17 cellular contexts compared by ENCODE assay signal in genomic region chr1:56081151-56081550, GRCh38.
DNase-seq lines count a peak whose midpoint lies in the region; ATAC-seq and TF ChIP-seq lines count a peak whose summit lies in the region.
"Had no signal": no experiment of that assay in that cellular context is flagged by ENCODE, and none has a peak within 500 bp of the region (broad histone marks: within the 10 kb centered on the region; RNA-seq: fewer than 3 reads in every experiment).

No MANE protein-coding gene starts in this region.

- no peaks in the 10 kb centered on the region for H3K4me1 Mint-ChIP-seq in activated T-helper 1 cell treated with anti-CD3 and anti-CD28 coated beads, Interleukin-12 subunit alpha, Interleukin-12 subunit beta, Interleukin-2, Interleukin-4 antibody, amounts not matched to agents 30 ng/mL and 10 ng/mL and 1 ng/mL, durations not matched to agents 14 hours and 24 hours and 36 hours (ENCODE audit: low read depth)
- H3K4me1 Mint-ChIP-seq: activated naive CD8-positive, alpha-beta T cell treated with anti-CD3 and anti-CD28 coated beads, Interleukin-2, amount 50 U/mL, for 24 hours; IgD-negative memory B cell had no signal

- no peaks in the 10 kb centered on the region for H3K9me3 Mint-ChIP-seq in activated T-helper 1 cell treated with anti-CD3 and anti-CD28 coated beads, Interleukin-12 subunit alpha, Interleukin-12 subunit beta, Interleukin-2, Interleukin-4 antibody, amounts not matched to agents 30 ng/mL and 10 ng/mL and 1 ng/mL, durations not matched to agents 14 hours and 24 hours and 36 hours
- H3K9me3 Mint-ChIP-seq: activated naive CD8-positive, alpha-beta T cell treated with anti-CD3 and anti-CD28 coated beads, Interleukin-2, amount 50 U/mL, for 24 hours had no signal

- TF ChIP-seq CTCF in AG09309 (IDR thresholded peaks at IDR 0.05; ENCODE audit: control insufficient read depth, insufficient read depth, low read depth, low read length, missing control alignments): no peak
- TF ChIP-seq CTCF in WI38 (IDR thresholded peaks at IDR 0.05; ENCODE audit: low read depth, low read length): no peak
- TF ChIP-seq CTCF in gastroesophageal sphincter (IDR thresholded peaks at IDR 0.05): no peak
- no peak for TF ChIP-seq CTCF in GM10248 (IDR thresholded peaks at IDR 0.05; ENCODE audit: control extremely low read depth, extremely low read depth, low read depth, missing control alignments)

- H3K27ac Mint-ChIP-seq in activated T-helper 1 cell treated with anti-CD3 and anti-CD28 coated beads, Interleukin-12 subunit alpha, Interleukin-12 subunit beta, Interleukin-2, Interleukin-4 antibody, amounts not matched to agents 30 ng/mL and 10 ng/mL and 1 ng/mL, durations not matched to agents 14 hours and 24 hours and 36 hours: no peak overlapping the region
- H3K27ac Mint-ChIP-seq: activated naive CD8-positive, alpha-beta T cell treated with anti-CD3 and anti-CD28 coated beads, Interleukin-2, amount 50 U/mL, for 24 hours; IgD-negative memory B cell had no signal

- CTCF ChIA-PET in GM10248 (lab: Yijun Ruan, JAX): no interaction called here

- H3K27me3 Mint-ChIP-seq in activated T-helper 1 cell treated with anti-CD3 and anti-CD28 coated beads, Interleukin-12 subunit alpha, Interleukin-12 subunit beta, Interleukin-2, Interleukin-4 antibody, amounts not matched to agents 30 ng/mL and 10 ng/mL and 1 ng/mL, durations not matched to agents 14 hours and 24 hours and 36 hours (ENCODE audit: insufficient read depth): no peaks in the 10 kb centered on the region
- H3K27me3 Mint-ChIP-seq: activated naive CD8-positive, alpha-beta T cell treated with anti-CD3 and anti-CD28 coated beads, Interleukin-2, amount 50 U/mL, for 24 hours; IgD-negative memory B cell had no signal

- H3K27ac ChIP-seq in gastroesophageal sphincter: peak overlapping the region in 3 of 4 donors; percentile 44 to 59 (median 50)

- no peaks in the 10 kb centered on the region for H3K4me1 ChIP-seq in gastroesophageal sphincter

- H3K4me3 ChIP-seq in AG09309 (ENCODE audit: control insufficient read depth, low read depth, low read length) (peak overlapping the region; percentile 9; the same call in 1 of the 2 replicates), WI38 (ENCODE audit: low read depth, low read length) (peak overlapping the region; percentile 21; the same call in 1 of the 2 replicates), gastroesophageal sphincter (no peak overlapping the region)
- H3K4me3 ChIP-seq: tibial nerve had no signal

- H3K27me3 ChIP-seq in gastroesophageal sphincter: no peaks in the 10 kb centered on the region
- H3K27me3 ChIP-seq: tibial nerve had no signal

- H3K36me3 Mint-ChIP-seq in activated T-helper 1 cell treated with anti-CD3 and anti-CD28 coated beads, Interleukin-12 subunit alpha, Interleukin-12 subunit beta, Interleukin-2, Interleukin-4 antibody, amounts not matched to agents 30 ng/mL and 10 ng/mL and 1 ng/mL, durations not matched to agents 14 hours and 24 hours and 36 hours (ENCODE audit: low read depth): no peaks in the 10 kb centered on the region
- H3K36me3 Mint-ChIP-seq: IgD-negative memory B cell had no signal

- TF ChIP-seq EP300 in gastroesophageal sphincter (IDR thresholded peaks at IDR 0.05): no peak

- WGBS in gastroesophageal sphincter (ENCODE audit: low coverage in 1 of 2), 2 donors: 32 to 33% methylated on average over 1 to 5 of the region's 5 CpGs

- POLR2A ChIA-PET in GM10248 (lab: Yijun Ruan, JAX): no interaction called here

- no peaks in the 10 kb centered on the region for H3K9me3 ChIP-seq in gastroesophageal sphincter

- peak; percentile 77 for ATAC-seq in gastroesophageal sphincter
- ATAC-seq in HG02938 (IDR thresholded peaks at IDR 0.05; ENCODE audit: unreplicated experiment): no peak
- ATAC-seq: activated naive CD8-positive, alpha-beta T cell treated with anti-CD3 and anti-CD28 coated beads, Interleukin-2, amount 50 U/mL, for 24 hours had no signal

- no peaks in the 10 kb centered on the region for H3K36me3 ChIP-seq in gastroesophageal sphincter
- H3K36me3 ChIP-seq: tibial nerve had no signal

- DNase-seq in AG09309 (ENCODE audit: low read depth) (no peak), posterior vena cava (ENCODE audit: low spot score) (peak; percentile 78), DMS 273 treated with DMSO at 0.1 percent for 48 hours (lab: John Stamatoyannopoulos, UW) (no peak), GM10248 (ENCODE audit: extremely low spot score) (no peak)
- DNase-seq in activated T-helper 1 cell treated with anti-CD3 and anti-CD28 coated beads, Interleukin-12 subunit alpha, Interleukin-12 subunit beta, Interleukin-2, Interleukin-4 antibody, amounts not matched to agents 30 ng/mL and 10 ng/mL and 1 ng/mL, durations not matched to agents 14 hours and 24 hours and 36 hours (ENCODE audit: low spot score): no peak
- DNase-seq: activated naive CD8-positive, alpha-beta T cell treated with anti-CD3 and anti-CD28 coated beads, Interleukin-2, amount 50 U/mL, for 24 hours; AML-193; head of caudate nucleus; NCI-H1694 treated with DMSO at 0.1 percent for 48 hours; NCI-H774; SIG-M5; stimulated activated CD4-positive, alpha-beta T cell treated with anti-CD3 and anti-CD28 coated beads, Interleukin-15, amount 100 ng/mL, for 24 hours had no signal

- TF ChIP-seq POLR2A in gastroesophageal sphincter (IDR thresholded peaks at IDR 0.05): no peak

- intact Hi-C loops in posterior vena cava (cut with DNase I): no loop called here
- intact Hi-C loops in activated T-helper 1 cell treated with anti-CD3 and anti-CD28 coated beads, Interleukin-12 subunit alpha, Interleukin-12 subunit beta, Interleukin-2, Interleukin-4 antibody, amounts not matched to agents 30 ng/mL and 10 ng/mL and 1 ng/mL, durations not matched to agents 14 hours and 24 hours and 36 hours (cut with micrococcal nuclease): no loop called here

- no peak overlapping the region for H3K4me3 Mint-ChIP-seq in activated T-helper 1 cell treated with anti-CD3 and anti-CD28 coated beads, Interleukin-12 subunit alpha, Interleukin-12 subunit beta, Interleukin-2, Interleukin-4 antibody, amounts not matched to agents 30 ng/mL and 10 ng/mL and 1 ng/mL, durations not matched to agents 14 hours and 24 hours and 36 hours
- H3K4me3 Mint-ChIP-seq: activated naive CD8-positive, alpha-beta T cell treated with anti-CD3 and anti-CD28 coated beads, Interleukin-2, amount 50 U/mL, for 24 hours; IgD-negative memory B cell had no signal

Comparison
In these comparisons a context has a peak if more than half of its experiments do, and no peak if none do; other contexts are left out.
1. H3K4me3 ChIP-seq: peak in AG09309 (single experiment) and WI38 (single experiment); none in gastroesophageal sphincter (0 of 2).